ENCODE assay signal across 19 cellular contexts in genomic region chr10:70283071-70283444, GRCh38. TPM values are rescaled to one million over a fixed set of nuclear protein-coding genes. Genes with fewer than 3 reads are reported as not detected.
"Had no signal": no experiment of that assay in that cellular context is flagged by ENCODE, and none has a peak within 500 bp of the region (broad histone marks: within the 10 kb centered on the region; RNA-seq: fewer than 3 reads in every experiment).

No MANE protein-coding gene starts in this region.

- H3K36me3 Mint-ChIP-seq: T-cell had no signal

- DNase-seq: activated CD4-positive, alpha-beta T cell treated with anti-CD3 and anti-CD28 coated beads, Interleukin-2, amount 50 U/mL, for 4 hours; activated CD4-positive, CD25-positive, alpha-beta regulatory T cell treated with anti-CD3 and anti-CD28 coated beads, Interleukin-2, amount 50 U/mL, for 72 hours; activated naive CD4-positive, alpha-beta T cell treated with anti-CD3 and anti-CD28 coated beads for 36 hours; activated T-cell treated with anti-CD3 and anti-CD28 coated beads for 4 hours; amniotic stem cell; effector memory CD4-positive, alpha-beta T cell; foreskin keratinocyte; heart right ventricle; psoas muscle; stimulated activated CD4-positive, alpha-beta T cell treated with anti-CD3 and anti-CD28 coated beads, Interleukin-4, amount 100 ng/mL, for 4 hours; stimulated activated CD8-positive, alpha-beta memory T cell treated with anti-CD3 and anti-CD28 coated beads, Interleukin-4, amount 100 ng/mL, for 48 hours; stimulated activated naive CD4-positive, alpha-beta T cell treated with Interleukin-2 at 50 U/mL for 16 hours; T-cell; T-helper 9 cell; transverse colon had no signal

- H3K9me3 ChIP-seq: psoas muscle, transverse colon had no signal

- H3K9me3 Mint-ChIP-seq: activated naive CD4-positive, alpha-beta T cell treated with anti-CD3 and anti-CD28 coated beads for 36 hours; T-cell had no signal

- H3K27ac Mint-ChIP-seq: activated naive CD4-positive, alpha-beta T cell treated with anti-CD3 and anti-CD28 coated beads for 36 hours; nephron; T-cell had no signal

- H3K4me1 ChIP-seq: foreskin keratinocyte had no signal

- H3K4me1 Mint-ChIP-seq: nephron had no signal

- FAIRE-seq: keratinocyte had no signal

- H3K4me3 Mint-ChIP-seq: activated naive CD4-positive, alpha-beta T cell treated with anti-CD3 and anti-CD28 coated beads for 36 hours had no signal

- H3K27ac ChIP-seq: foreskin keratinocyte, heart right ventricle, psoas muscle, transverse colon had no signal

- H3K36me3 ChIP-seq: heart right ventricle, transverse colon had no signal

RNA-seq across cellular contexts. Expression of gene NPFFR1, which starts 0.7 kb away (rescaled TPM):
- total RNA-seq: activated naive CD4-positive, alpha-beta T cell treated with anti-CD3 and anti-CD28 coated beads for 36 hours; foreskin keratinocyte; left lobe of liver; osteoblast; psoas muscle; T-cell had no signal
